In the genomic region with DNA sequence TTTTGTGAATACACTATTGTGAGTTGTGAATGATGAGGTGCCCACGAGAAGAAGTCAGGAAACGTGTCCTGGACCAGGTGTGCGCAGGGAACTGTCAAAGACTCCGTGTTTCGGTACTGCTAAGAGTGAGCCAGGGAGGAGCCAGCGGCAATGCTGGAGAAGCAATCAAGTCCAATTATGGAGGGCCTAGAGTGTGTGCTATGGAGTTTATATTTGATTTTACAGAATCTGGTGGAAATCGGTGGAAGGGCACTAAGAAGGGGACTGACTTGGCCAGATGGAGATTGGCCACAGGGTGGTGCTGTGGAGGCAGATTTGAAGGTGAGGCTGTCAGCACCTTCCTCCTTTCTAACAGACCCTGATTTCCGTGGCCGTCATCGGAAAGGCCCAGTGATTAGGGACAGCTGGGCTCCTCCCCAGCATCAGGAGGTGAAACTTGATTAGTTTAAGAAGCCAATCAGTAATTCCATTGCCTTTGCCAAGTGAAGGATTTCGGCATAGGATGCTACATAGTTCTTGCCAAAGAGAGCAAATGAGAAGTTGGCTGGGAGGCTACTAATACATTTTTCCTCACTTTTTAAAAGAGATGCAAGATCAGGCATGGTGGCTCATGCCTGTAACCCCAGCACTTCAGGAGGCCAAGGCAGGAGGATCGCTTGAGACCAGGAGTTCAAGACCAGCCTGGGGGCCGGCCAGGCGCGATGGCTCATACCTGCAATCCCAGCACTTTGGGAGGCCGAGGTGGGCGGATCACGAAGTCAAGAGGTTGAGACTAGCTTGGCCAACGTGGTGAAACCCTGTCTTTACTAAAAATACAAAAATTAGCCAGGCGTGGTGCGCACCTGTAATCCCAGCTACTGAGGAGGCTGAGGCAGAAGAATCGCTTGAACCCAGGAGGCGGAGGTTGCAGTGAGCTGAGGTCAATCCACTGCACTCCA, we compare ENCODE assay signal across 8 cellular contexts. TPM values are rescaled to one million over a fixed set of nuclear protein-coding genes. Genes with fewer than 3 reads are reported as not detected.
DNase-seq lines count a peak whose midpoint lies in the region; ATAC-seq, FAIRE-seq and TF ChIP-seq lines count a peak whose summit lies in the region.

No MANE protein-coding gene starts in this region.

- peak overlapping the region; percentile 47 for H3K27ac Mint-ChIP-seq in activated B cell treated with CpG ODN at 0.5 μM for 24 hours

- no peak overlapping the region for H3K4me3 Mint-ChIP-seq in activated B cell treated with CpG ODN at 0.5 μM for 24 hours

- intact Hi-C loops in activated B cell treated with CpG ODN at 0.5 μM for 24 hours (cut with micrococcal nuclease): loop anchor here (1.0 to 2.0 kb wide), 5 partner anchors 17 to 657 kb away; a partner anchor contains a TSS

- TF ChIP-seq CTCF in activated B cell treated with CpG ODN at 0.5 μM for 24 hours (IDR thresholded peaks at IDR 0.05): peak; percentile 71
- TF ChIP-seq CTCF in bronchial epithelial cell (IDR thresholded peaks at IDR 0.05; ENCODE audit: insufficient read depth, low read length, severe bottlenecking): peak; percentile 86
- TF ChIP-seq CTCF in kidney epithelial cell (IDR thresholded peaks at IDR 0.05; ENCODE audit: insufficient read depth, low read length, poor library complexity, severe bottlenecking): peak; percentile 87

- CTCF ChIA-PET in activated B cell treated with CpG ODN at 0.5 μM for 24 hours (lab: Charles Lee): interaction anchor here (0.6 to 2.6 kb wide), 12 partner anchors 12 to 468 kb away, joined by 3 to 9 read pairs (median 3); a partner anchor contains a TSS

- no peaks in the 10 kb centered on the region for H3K27me3 Mint-ChIP-seq in activated B cell treated with CpG ODN at 0.5 μM for 24 hours

- H3K4me1 Mint-ChIP-seq in activated B cell treated with CpG ODN at 0.5 μM for 24 hours: peaks cover 13% of the 10 kb centered on the region

- no peak for FAIRE-seq in bronchial epithelial cell (lab: Jason Lieb, UNC)

- H3K27me3 ChIP-seq in bronchial epithelial cell (ENCODE audit: control insufficient read depth, insufficient read depth, low read length) (no peaks in the 10 kb centered on the region), kidney epithelial cell (ENCODE audit: control insufficient read depth, insufficient read depth, low read length) (no peaks in the 10 kb centered on the region)

- H3K36me3 ChIP-seq in bronchial epithelial cell (ENCODE audit: control insufficient read depth, insufficient read depth, low read length) (no peaks in the 10 kb centered on the region), kidney epithelial cell (ENCODE audit: control insufficient read depth, insufficient read depth, low read length) (no peaks in the 10 kb centered on the region)

- ATAC-seq in HG02981 (IDR thresholded peaks at IDR 0.05; ENCODE audit: unreplicated experiment) (peak; percentile 70), activated B cell treated with CpG ODN at 0.5 μM for 24 hours (ENCODE audit: low read depth) (peak; percentile 99)

- POLR2A ChIA-PET in activated B cell treated with CpG ODN at 0.5 μM for 24 hours (lab: Charles Lee): interaction anchor here (0.6 to 1.9 kb wide), 6 partner anchors 16 to 647 kb away, joined by 3 to 10 read pairs (median 3); a partner anchor contains a TSS

- H3K4me3 ChIP-seq in bronchial epithelial cell (ENCODE audit: low read depth, low read length) (no peak overlapping the region), kidney epithelial cell (ENCODE audit: low read depth, low read length) (no peak overlapping the region)

- DNase-seq in GM03348 (ENCODE audit: low spot score) (peak; percentile 85), NCI-H345 treated with DMSO at 0.1 percent for 48 hours (lab: John Stamatoyannopoulos, UW; ENCODE audit: unreplicated experiment) (peak; percentile 63), activated B cell treated with CpG ODN at 0.5 μM for 24 hours (peak; percentile 75), bronchial epithelial cell (ENCODE audit: low read depth) (peak; percentile 79), kidney epithelial cell (ENCODE audit: low read depth) (no peak), cortex of kidney (lab: John Stamatoyannopoulos, UW) (no peak)
- DNase-seq in stimulated activated CD4-positive, alpha-beta T cell treated with anti-CD3 and anti-CD28 coated beads, Interleukin-2, amount 100 ng/mL, for 24 hours: peak; percentile 91 to 95

- H3K9me3 Mint-ChIP-seq in activated B cell treated with CpG ODN at 0.5 μM for 24 hours: no peaks in the 10 kb centered on the region

- H3K36me3 Mint-ChIP-seq in activated B cell treated with CpG ODN at 0.5 μM for 24 hours (ENCODE audit: low read depth): no peaks in the 10 kb centered on the region

RNA-seq across cellular contexts. Expression of a gene that starts 7.0 kb away (rescaled TPM):
- 1.2 TPM in 2 replicates for total RNA-seq in activated B cell treated with CpG ODN at 0.5 μM for 24 hours
- total RNA-seq in bronchial epithelial cell: under 0.01 TPM in 1 of 2 replicates, not detected in the other
- total RNA-seq in kidney epithelial cell: under 0.01 and 0.38 TPM in 2 replicates

RNA-seq across cellular contexts. Expression of a gene that starts 27.7 kb away (rescaled TPM):
- total RNA-seq in activated B cell treated with CpG ODN at 0.5 μM for 24 hours: 25.8 and 27.6 TPM in 2 replicates
- 0.53 and 0.77 TPM in 2 replicates for total RNA-seq in bronchial epithelial cell
- 3.8 and 4.4 TPM in 2 replicates for total RNA-seq in kidney epithelial cell

RNA-seq across cellular contexts. Expression of a gene that starts 28.9 kb away (rescaled TPM):
- not detected in 2 replicates for total RNA-seq in activated B cell treated with CpG ODN at 0.5 μM for 24 hours
- total RNA-seq in bronchial epithelial cell: not detected in 2 replicates
- total RNA-seq in kidney epithelial cell: 0.25 and 0.41 TPM in 2 replicates

RNA-seq across cellular contexts. Expression of a gene that starts 35.8 kb away (rescaled TPM):
- total RNA-seq in activated B cell treated with CpG ODN at 0.5 μM for 24 hours (63.0 and 82.0 TPM in 2 replicates), bronchial epithelial cell (14.2 and 19.5 TPM in 2 replicates), kidney epithelial cell (53.7 and 85.0 TPM in 2 replicates)

RNA-seq across cellular contexts. Expression of a gene that starts 48.0 kb away (rescaled TPM):
- total RNA-seq in activated B cell treated with CpG ODN at 0.5 μM for 24 hours (0.49 and 0.62 TPM in 2 replicates), bronchial epithelial cell (0.13 TPM in 1 of 2 replicates, not detected in the other), kidney epithelial cell (0.25 TPM in 1 of 2 replicates, not detected in the other)

Comparison
In these comparisons a context has a peak if more than half of its experiments do, and no peak if none do; other contexts are left out.
1. DNase-seq: peak in GM03348 (single experiment), NCI-H345 treated with DMSO at 0.1 percent for 48 hours (single experiment), activated B cell treated with CpG ODN at 0.5 μM for 24 hours (single experiment), bronchial epithelial cell (single experiment) and stimulated activated CD4-positive, alpha-beta T cell treated with anti-CD3 and anti-CD28 coated beads, Interleukin-2, amount 100 ng/mL, for 24 hours (2 of 2); none in kidney epithelial cell (single experiment) and cortex of kidney (single experiment).
2. Peak in every context shown above with its lines, with median percentiles within 50 percentile points of each other: CTCF ChIP-seq.